8 cellular contexts compared by ENCODE assay signal in genomic region chr17:4420692-4421131, GRCh38. TPM values are rescaled to one million over a fixed set of nuclear protein-coding genes. Genes with fewer than 3 reads are reported as not detected.
DNase-seq lines count a peak whose midpoint lies in the region; ATAC-seq, FAIRE-seq and TF ChIP-seq lines count a peak whose summit lies in the region.

No MANE protein-coding gene starts in this region.

- no peak overlapping the region for H3K4me2 ChIP-seq in astrocyte (ENCODE audit: low read length)

- no peak for TF ChIP-seq EP300 in sigmoid colon (IDR thresholded peaks at IDR 0.05)

- no peak for TF ChIP-seq POLR2A in sigmoid colon (IDR thresholded peaks at IDR 0.05)

- intact Hi-C loops in sigmoid colon (cut with DNase I), result loop anchor here (5.0 kb wide), 1 partner anchor 207 kb away; no protein-coding TSS in a partner anchor

- no peaks in the 10 kb centered on the region for H3K4me1 Mint-ChIP-seq in astrocyte (ENCODE audit: low read depth, unreplicated experiment)

- H3K36me3 Mint-ChIP-seq in astrocyte (ENCODE audit: low read depth, unreplicated experiment), result no peaks in the 10 kb centered on the region

- 2 to 3% methylated on average over 7 of the region's 7 CpGs for WGBS in sigmoid colon, 2 donors

- H3K27me3 ChIP-seq in astrocyte (ENCODE audit: insufficient read depth, low read length) (no peaks in the 10 kb centered on the region), sigmoid colon (no peaks in the 10 kb centered on the region)

- H3K9me3 Mint-ChIP-seq in astrocyte (ENCODE audit: unreplicated experiment), result no peaks in the 10 kb centered on the region

- H3K27ac ChIP-seq in astrocyte (ENCODE audit: low read depth, low read length) (no peak overlapping the region), sigmoid colon (no peak overlapping the region)

- FAIRE-seq in astrocyte (lab: Jason Lieb, UNC), result peak; percentile 98

- H2AFZ ChIP-seq in astrocyte (ENCODE audit: low read depth, low read length), result peak overlapping the region; percentile 50

- no peak overlapping the region for H3K27ac Mint-ChIP-seq in astrocyte (ENCODE audit: unreplicated experiment)

- peak; percentile 52 to 59 for DNase-seq in NCI-H2081 (lab: John Stamatoyannopoulos, UW)
- DNase-seq in NCI-H2081 treated with DMSO at 0.1 percent for 48 hours (lab: John Stamatoyannopoulos, UW), result no peak
- DNase-seq in NCI-H128 (lab: John Stamatoyannopoulos, UW; ENCODE audit: unreplicated experiment), result peak; percentile 13
- peak in 4 of 5 experiments; percentile 21 to 87 (median 34) for DNase-seq in T-helper 2 cell
- DNase-seq in astrocyte (ENCODE audit: low read depth), result peak; percentile 28
- DNase-seq in hepatic stellate cell (ENCODE audit: low spot score), result peak; percentile 80
- no peak for DNase-seq in sigmoid colon

- ATAC-seq in HG02884 (IDR thresholded peaks at IDR 0.05; ENCODE audit: unreplicated experiment), result no peak

- H3K4me1 ChIP-seq in astrocyte (ENCODE audit: insufficient read depth, low read length), result no peaks in the 10 kb centered on the region
- H3K4me1 ChIP-seq in sigmoid colon, result peaks cover 0 to 4% (median 0%) of the 10 kb centered on the region in 4 donors

- H3K9me3 ChIP-seq in astrocyte (ENCODE audit: insufficient read depth, low read depth, low read length) (no peaks in the 10 kb centered on the region), sigmoid colon (no peaks in the 10 kb centered on the region)

- H3K4me3 Mint-ChIP-seq in astrocyte (ENCODE audit: unreplicated experiment), result no peak overlapping the region

- no peaks in the 10 kb centered on the region for H3K36me3 ChIP-seq in astrocyte (ENCODE audit: insufficient read depth, low read length)
- no peaks in the 10 kb centered on the region for H3K36me3 ChIP-seq in sigmoid colon

- no peaks in the 10 kb centered on the region for H3K79me2 ChIP-seq in astrocyte (ENCODE audit: insufficient read depth, low read length)

- H3K9ac ChIP-seq in astrocyte (ENCODE audit: low read length), result no peak overlapping the region

- H4K20me1 ChIP-seq in astrocyte (ENCODE audit: insufficient read depth, low read length), result no peaks in the 10 kb centered on the region

- peaks cover 7% of the 10 kb centered on the region for H3K27me3 Mint-ChIP-seq in astrocyte (ENCODE audit: low read depth, unreplicated experiment)

- TF ChIP-seq CTCF in astrocyte (IDR thresholded peaks at IDR 0.05; ENCODE audit: insufficient read depth, low read depth, low read length), result peak; percentile 79
- peak; percentile 40 to 75 (median 67) for TF ChIP-seq CTCF in sigmoid colon (IDR thresholded peaks at IDR 0.05)

- H3K4me3 ChIP-seq in astrocyte (ENCODE audit: insufficient read depth, low read depth, low read length) (no peak overlapping the region), sigmoid colon (no peak overlapping the region)

RNA-seq across cellular contexts. Expression of gene SPNS3, which starts 13.0 kb away (rescaled TPM):
- total RNA-seq in astrocyte (not detected in 2 replicates), sigmoid colon (not detected)
- 1 to 10 TPM in 1 of 3 donors, not detected in 2; 1.6 TPM for polyA plus RNA-seq in sigmoid colon

RNA-seq across cellular contexts. Expression of gene UBE2G1, which starts 54.2 kb away (rescaled TPM):
- 123 and 129 TPM in 2 replicates for total RNA-seq in astrocyte
- 100 to 1,000 TPM in 2 of 4 donors, 10 to 100 TPM in 2; 83.2 to 111 (median 96.9) TPM for total RNA-seq in sigmoid colon
- 10 to 100 TPM; 20.5 to 31.7 (median 26.4) TPM for polyA plus RNA-seq in sigmoid colon

Comparison
In these comparisons a context has a peak if more than half of its experiments do, and no peak if none do; other contexts are left out.
1. DNase-seq: peak in NCI-H2081 (2 of 2), NCI-H128 (single experiment), T-helper 2 cell (4 of 5), astrocyte (single experiment) and hepatic stellate cell (single experiment); none in NCI-H2081 treated with DMSO at 0.1 percent for 48 hours (single experiment) and sigmoid colon (single experiment).